In the genomic region with DNA sequence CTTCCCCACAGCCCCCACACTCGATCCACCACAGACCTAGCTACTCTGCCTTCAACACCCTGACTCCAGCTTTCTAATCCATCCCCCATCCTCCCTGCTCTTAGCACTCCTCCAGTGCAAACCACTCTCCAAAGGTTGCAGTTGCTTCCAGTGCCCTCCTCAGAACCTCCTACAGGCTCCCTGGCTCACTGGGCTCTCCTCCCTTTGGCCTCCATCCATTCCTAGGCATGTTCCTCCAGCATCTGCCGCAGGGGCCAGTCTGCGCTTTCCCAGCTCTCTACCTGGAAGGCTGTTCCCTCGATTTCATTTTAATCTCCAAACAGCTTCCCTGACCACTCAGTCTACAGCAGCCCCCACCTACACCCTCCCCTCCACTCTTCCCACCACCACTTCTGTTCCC, we compare ENCODE assay signal across 2 cellular contexts.
TF ChIP-seq lines count a peak whose summit lies in the region.

No MANE protein-coding gene starts in this region.

TF ChIP-seq in GM23338, 12 proteins besides CTCF, POLR2A, EP300 and RAD21:
- TF ChIP-seq, protein P1, sequence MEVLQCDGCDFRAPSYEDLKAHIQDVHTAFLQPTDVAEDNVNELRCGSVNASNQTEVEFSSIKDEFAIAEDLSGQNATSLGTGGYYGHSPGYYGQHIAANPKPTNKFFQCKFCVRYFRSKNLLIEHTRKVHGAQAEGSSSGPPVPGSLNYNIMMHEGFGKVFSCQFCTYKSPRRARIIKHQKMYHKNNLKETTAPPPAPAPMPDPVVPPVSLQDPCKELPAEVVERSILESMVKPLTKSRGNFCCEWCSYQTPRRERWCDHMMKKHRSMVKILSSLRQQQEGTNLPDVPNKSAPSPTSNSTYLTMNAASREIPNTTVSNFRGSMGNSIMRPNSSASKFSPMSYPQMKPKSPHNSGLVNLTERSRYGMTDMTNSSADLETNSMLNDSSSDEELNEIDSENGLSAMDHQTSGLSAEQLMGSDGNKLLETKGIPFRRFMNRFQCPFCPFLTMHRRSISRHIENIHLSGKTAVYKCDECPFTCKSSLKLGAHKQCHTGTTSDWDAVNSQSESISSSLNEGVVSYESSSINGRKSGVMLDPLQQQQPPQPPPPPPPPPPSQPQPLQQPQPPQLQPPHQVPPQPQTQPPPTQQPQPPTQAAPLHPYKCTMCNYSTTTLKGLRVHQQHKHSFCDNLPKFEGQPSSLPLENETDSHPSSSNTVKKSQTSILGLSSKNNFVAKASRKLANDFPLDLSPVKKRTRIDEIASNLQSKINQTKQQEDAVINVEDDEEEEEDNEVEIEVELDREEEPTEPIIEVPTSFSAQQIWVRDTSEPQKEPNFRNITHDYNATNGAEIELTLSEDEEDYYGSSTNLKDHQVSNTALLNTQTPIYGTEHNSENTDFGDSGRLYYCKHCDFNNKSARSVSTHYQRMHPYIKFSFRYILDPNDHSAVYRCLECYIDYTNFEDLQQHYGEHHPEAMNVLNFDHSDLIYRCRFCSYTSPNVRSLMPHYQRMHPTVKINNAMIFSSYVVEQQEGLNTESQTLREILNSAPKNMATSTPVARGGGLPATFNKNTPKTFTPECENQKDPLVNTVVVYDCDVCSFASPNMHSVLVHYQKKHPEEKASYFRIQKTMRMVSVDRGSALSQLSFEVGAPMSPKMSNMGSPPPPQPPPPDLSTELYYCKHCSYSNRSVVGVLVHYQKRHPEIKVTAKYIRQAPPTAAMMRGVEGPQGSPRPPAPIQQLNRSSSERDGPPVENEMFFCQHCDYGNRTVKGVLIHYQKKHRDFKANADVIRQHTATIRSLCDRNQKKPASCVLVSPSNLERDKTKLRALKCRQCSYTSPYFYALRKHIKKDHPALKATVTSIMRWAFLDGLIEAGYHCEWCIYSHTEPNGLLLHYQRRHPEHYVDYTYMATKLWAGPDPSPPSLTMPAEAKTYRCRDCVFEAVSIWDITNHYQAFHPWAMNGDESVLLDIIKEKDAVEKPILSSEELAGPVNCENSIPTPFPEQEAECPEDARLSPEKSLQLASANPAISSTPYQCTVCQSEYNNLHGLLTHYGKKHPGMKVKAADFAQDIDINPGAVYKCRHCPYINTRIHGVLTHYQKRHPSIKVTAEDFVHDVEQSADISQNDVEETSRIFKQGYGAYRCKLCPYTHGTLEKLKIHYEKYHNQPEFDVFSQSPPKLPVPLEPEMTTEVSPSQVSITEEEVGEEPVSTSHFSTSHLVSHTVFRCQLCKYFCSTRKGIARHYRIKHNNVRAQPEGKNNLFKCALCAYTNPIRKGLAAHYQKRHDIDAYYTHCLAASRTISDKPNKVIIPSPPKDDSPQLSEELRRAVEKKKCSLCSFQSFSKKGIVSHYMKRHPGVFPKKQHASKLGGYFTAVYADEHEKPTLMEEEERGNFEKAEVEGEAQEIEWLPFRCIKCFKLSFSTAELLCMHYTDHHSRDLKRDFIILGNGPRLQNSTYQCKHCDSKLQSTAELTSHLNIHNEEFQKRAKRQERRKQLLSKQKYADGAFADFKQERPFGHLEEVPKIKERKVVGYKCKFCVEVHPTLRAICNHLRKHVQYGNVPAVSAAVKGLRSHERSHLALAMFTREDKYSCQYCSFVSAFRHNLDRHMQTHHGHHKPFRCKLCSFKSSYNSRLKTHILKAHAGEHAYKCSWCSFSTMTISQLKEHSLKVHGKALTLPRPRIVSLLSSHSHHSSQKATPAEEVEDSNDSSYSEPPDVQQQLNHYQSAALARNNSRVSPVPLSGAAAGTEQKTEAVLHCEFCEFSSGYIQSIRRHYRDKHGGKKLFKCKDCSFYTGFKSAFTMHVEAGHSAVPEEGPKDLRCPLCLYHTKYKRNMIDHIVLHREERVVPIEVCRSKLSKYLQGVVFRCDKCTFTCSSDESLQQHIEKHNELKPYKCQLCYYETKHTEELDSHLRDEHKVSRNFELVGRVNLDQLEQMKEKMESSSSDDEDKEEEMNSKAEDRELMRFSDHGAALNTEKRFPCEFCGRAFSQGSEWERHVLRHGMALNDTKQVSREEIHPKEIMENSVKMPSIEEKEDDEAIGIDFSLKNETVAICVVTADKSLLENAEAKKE (CRISPR knock-in tag; IDR thresholded peaks at IDR 0.05): no peak
- TF ChIP-seq EZH2phosphoT487 (IDR thresholded peaks at IDR 0.05; ENCODE audit: unreplicated experiment) (no peak), JUNB (IDR thresholded peaks at IDR 0.05; ENCODE audit: unreplicated experiment) (no peak), POLR2AphosphoS5 (IDR thresholded peaks at IDR 0.05; ENCODE audit: low read depth) (no peak), STAT1 (IDR thresholded peaks at IDR 0.05; ENCODE audit: unreplicated experiment) (no peak), ZNF331 (CRISPR knock-in tag; IDR thresholded peaks at IDR 0.05; ENCODE audit: low read depth) (no peak), EZH2 (IDR thresholded peaks at IDR 0.05; ENCODE audit: low read depth, unreplicated experiment) (no peak), ZNF114 (CRISPR knock-in tag; IDR thresholded peaks at IDR 0.05) (no peak)
- TF ChIP-seq, protein P2, sequence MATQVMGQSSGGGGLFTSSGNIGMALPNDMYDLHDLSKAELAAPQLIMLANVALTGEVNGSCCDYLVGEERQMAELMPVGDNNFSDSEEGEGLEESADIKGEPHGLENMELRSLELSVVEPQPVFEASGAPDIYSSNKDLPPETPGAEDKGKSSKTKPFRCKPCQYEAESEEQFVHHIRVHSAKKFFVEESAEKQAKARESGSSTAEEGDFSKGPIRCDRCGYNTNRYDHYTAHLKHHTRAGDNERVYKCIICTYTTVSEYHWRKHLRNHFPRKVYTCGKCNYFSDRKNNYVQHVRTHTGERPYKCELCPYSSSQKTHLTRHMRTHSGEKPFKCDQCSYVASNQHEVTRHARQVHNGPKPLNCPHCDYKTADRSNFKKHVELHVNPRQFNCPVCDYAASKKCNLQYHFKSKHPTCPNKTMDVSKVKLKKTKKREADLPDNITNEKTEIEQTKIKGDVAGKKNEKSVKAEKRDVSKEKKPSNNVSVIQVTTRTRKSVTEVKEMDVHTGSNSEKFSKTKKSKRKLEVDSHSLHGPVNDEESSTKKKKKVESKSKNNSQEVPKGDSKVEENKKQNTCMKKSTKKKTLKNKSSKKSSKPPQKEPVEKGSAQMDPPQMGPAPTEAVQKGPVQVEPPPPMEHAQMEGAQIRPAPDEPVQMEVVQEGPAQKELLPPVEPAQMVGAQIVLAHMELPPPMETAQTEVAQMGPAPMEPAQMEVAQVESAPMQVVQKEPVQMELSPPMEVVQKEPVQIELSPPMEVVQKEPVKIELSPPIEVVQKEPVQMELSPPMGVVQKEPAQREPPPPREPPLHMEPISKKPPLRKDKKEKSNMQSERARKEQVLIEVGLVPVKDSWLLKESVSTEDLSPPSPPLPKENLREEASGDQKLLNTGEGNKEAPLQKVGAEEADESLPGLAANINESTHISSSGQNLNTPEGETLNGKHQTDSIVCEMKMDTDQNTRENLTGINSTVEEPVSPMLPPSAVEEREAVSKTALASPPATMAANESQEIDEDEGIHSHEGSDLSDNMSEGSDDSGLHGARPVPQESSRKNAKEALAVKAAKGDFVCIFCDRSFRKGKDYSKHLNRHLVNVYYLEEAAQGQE (IDR thresholded peaks at IDR 0.05; ENCODE audit: unreplicated experiment): no peak
- TF ChIP-seq, protein P3, sequence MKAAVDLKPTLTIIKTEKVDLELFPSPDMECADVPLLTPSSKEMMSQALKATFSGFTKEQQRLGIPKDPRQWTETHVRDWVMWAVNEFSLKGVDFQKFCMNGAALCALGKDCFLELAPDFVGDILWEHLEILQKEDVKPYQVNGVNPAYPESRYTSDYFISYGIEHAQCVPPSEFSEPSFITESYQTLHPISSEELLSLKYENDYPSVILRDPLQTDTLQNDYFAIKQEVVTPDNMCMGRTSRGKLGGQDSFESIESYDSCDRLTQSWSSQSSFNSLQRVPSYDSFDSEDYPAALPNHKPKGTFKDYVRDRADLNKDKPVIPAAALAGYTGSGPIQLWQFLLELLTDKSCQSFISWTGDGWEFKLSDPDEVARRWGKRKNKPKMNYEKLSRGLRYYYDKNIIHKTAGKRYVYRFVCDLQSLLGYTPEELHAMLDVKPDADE (IDR thresholded peaks at IDR 0.05): no peak

TF ChIP-seq in WTC11, 78 proteins besides CTCF, POLR2A, EP300 and RAD21:
- TF ChIP-seq, protein P4, sequence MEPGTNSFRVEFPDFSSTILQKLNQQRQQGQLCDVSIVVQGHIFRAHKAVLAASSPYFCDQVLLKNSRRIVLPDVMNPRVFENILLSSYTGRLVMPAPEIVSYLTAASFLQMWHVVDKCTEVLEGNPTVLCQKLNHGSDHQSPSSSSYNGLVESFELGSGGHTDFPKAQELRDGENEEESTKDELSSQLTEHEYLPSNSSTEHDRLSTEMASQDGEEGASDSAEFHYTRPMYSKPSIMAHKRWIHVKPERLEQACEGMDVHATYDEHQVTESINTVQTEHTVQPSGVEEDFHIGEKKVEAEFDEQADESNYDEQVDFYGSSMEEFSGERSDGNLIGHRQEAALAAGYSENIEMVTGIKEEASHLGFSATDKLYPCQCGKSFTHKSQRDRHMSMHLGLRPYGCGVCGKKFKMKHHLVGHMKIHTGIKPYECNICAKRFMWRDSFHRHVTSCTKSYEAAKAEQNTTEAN (CRISPR knock-in tag; IDR thresholded peaks at IDR 0.05): no peak
- TF ChIP-seq, protein P5, sequence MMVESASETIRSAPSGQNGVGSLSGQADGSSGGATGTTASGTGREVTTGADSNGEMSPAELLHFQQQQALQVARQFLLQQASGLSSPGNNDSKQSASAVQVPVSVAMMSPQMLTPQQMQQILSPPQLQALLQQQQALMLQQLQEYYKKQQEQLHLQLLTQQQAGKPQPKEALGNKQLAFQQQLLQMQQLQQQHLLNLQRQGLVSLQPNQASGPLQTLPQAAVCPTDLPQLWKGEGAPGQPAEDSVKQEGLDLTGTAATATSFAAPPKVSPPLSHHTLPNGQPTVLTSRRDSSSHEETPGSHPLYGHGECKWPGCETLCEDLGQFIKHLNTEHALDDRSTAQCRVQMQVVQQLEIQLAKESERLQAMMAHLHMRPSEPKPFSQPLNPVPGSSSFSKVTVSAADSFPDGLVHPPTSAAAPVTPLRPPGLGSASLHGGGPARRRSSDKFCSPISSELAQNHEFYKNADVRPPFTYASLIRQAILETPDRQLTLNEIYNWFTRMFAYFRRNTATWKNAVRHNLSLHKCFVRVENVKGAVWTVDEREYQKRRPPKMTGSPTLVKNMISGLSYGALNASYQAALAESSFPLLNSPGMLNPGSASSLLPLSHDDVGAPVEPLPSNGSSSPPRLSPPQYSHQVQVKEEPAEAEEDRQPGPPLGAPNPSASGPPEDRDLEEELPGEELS (CRISPR knock-in tag; IDR thresholded peaks at IDR 0.05): no peak
- no peak for TF ChIP-seq ZNF423 (CRISPR knock-in tag; IDR thresholded peaks at IDR 0.05)
- TF ChIP-seq, protein P6, sequence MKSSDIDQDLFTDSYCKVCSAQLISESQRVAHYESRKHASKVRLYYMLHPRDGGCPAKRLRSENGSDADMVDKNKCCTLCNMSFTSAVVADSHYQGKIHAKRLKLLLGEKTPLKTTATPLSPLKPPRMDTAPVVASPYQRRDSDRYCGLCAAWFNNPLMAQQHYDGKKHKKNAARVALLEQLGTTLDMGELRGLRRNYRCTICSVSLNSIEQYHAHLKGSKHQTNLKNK (CRISPR knock-in tag; IDR thresholded peaks at IDR 0.05): no peak
- no peak for TF ChIP-seq MYBL2 (CRISPR knock-in tag; IDR thresholded peaks at IDR 0.05)
- TF ChIP-seq GTF2I (CRISPR knock-in tag; conservative IDR thresholded peaks at IDR 0.05): no peak
- TF ChIP-seq ZBTB21 (CRISPR knock-in tag; IDR thresholded peaks at IDR 0.05; ENCODE audit: borderline replicate concordance): no peak
- TF ChIP-seq FOXJ3 (CRISPR knock-in tag; IDR thresholded peaks at IDR 0.05; ENCODE audit: borderline replicate concordance): no peak
- no peak for TF ChIP-seq FOXP1 (CRISPR knock-in tag; IDR thresholded peaks at IDR 0.05; ENCODE audit: borderline replicate concordance)
- TF ChIP-seq GRHL2 (CRISPR knock-in tag; IDR thresholded peaks at IDR 0.05; ENCODE audit: insufficient replicate concordance, severe bottlenecking): no peak
- no peak for TF ChIP-seq TP53 (CRISPR knock-in tag; IDR thresholded peaks at IDR 0.05)
- TF ChIP-seq, protein P7, sequence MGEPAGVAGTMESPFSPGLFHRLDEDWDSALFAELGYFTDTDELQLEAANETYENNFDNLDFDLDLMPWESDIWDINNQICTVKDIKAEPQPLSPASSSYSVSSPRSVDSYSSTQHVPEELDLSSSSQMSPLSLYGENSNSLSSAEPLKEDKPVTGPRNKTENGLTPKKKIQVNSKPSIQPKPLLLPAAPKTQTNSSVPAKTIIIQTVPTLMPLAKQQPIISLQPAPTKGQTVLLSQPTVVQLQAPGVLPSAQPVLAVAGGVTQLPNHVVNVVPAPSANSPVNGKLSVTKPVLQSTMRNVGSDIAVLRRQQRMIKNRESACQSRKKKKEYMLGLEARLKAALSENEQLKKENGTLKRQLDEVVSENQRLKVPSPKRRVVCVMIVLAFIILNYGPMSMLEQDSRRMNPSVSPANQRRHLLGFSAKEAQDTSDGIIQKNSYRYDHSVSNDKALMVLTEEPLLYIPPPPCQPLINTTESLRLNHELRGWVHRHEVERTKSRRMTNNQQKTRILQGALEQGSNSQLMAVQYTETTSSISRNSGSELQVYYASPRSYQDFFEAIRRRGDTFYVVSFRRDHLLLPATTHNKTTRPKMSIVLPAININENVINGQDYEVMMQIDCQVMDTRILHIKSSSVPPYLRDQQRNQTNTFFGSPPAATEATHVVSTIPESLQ (CRISPR knock-in tag; IDR thresholded peaks at IDR 0.05): no peak
